ENCODE assay signal across 8 cellular contexts in genomic region chr19:18636969-18637629, GRCh38. TPM values are rescaled to one million over a fixed set of nuclear protein-coding genes. Genes with fewer than 3 reads are reported as not detected.
DNase-seq lines count a peak whose midpoint lies in the region; ATAC-seq, FAIRE-seq and TF ChIP-seq lines count a peak whose summit lies in the region.

A gene with protein sequence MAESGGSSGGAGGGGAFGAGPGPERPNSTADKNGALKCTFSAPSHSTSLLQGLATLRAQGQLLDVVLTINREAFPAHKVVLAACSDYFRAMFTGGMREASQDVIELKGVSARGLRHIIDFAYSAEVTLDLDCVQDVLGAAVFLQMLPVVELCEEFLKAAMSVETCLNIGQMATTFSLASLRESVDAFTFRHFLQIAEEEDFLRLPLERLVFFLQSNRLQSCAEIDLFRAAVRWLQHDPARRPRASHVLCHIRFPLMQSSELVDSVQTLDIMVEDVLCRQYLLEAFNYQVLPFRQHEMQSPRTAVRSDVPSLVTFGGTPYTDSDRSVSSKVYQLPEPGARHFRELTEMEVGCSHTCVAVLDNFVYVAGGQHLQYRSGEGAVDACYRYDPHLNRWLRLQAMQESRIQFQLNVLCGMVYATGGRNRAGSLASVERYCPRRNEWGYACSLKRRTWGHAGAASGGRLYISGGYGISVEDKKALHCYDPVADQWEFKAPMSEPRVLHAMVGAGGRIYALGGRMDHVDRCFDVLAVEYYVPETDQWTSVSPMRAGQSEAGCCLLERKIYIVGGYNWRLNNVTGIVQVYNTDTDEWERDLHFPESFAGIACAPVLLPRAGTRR (plus strand): TSS chr19:18637028. CDS start chr19:18637055, 27 bp downstream.

- H2AFZ ChIP-seq in fibroblast of lung (ENCODE audit: low read length) = peak within 1 kb of the TSS; percentile 89

- no peak for ATAC-seq in GM21717 (IDR thresholded peaks at IDR 0.05; ENCODE audit: unreplicated experiment)

- no peaks in the 10 kb centered on the region for H3K79me2 ChIP-seq in fibroblast of lung (ENCODE audit: control insufficient read depth, insufficient read depth, low read length)

- FAIRE-seq in GM12892 (lab: Jason Lieb, UNC) = no peak

- H3K4me2 ChIP-seq in fibroblast of lung (ENCODE audit: extremely low read depth, insufficient read depth, low read length) = peak within 1 kb of the TSS; percentile 87

- no peak within 1 kb of the TSS for H3K27ac ChIP-seq in SJCRH30
- H3K27ac ChIP-seq in fibroblast of lung (ENCODE audit: insufficient read depth, low read length) = peak within 1 kb of the TSS; percentile 74

- TF ChIP-seq CTCF in fibroblast of lung (conservative IDR thresholded peaks at IDR 0.05 in 1 of 2, IDR thresholded peaks at IDR 0.05 in 1 of 2; ENCODE audit: low read depth in 1 of 2, low read length in 2 of 2) (no peak), GM10266 (IDR thresholded peaks at IDR 0.05; ENCODE audit: control insufficient read depth, insufficient read depth, low read depth, missing control alignments) (no peak)

- H3K9ac ChIP-seq in fibroblast of lung (ENCODE audit: insufficient read depth, low read length) = peak within 1 kb of the TSS; percentile 84

- DNase-seq in GM12892 (ENCODE audit: insufficient read length) (peak; percentile 89), SJCRH30 (no peak), fibroblast of lung (ENCODE audit: low read depth in 2 of 2) (no peak), renal cortical epithelial cell (ENCODE audit: low read depth) (no peak), GM10266 (ENCODE audit: extremely low spot score) (no peak), LoVo (ENCODE audit: low spot score) (no peak), SKM-1 treated with dmso at 0.1 percent for 144 hours (lab: John Stamatoyannopoulos, UW; ENCODE audit: unreplicated experiment) (no peak)

- H3K36me3 ChIP-seq in SJCRH30 = no peaks in the 10 kb centered on the region
- H3K36me3 ChIP-seq in fibroblast of lung (ENCODE audit: control insufficient read depth, insufficient read depth, low read length) = no peaks in the 10 kb centered on the region

- H3K4me3 ChIP-seq in SJCRH30 (peak within 1 kb of the TSS; percentile 59), fibroblast of lung (replicated peaks in 1 of 4; ENCODE audit: control extremely low read depth in 1 of 4, insufficient read depth in 1 of 4, low read depth in 3 of 4, low read length in 4 of 4) (peak within 1 kb of the TSS; percentile 68 to 93 (median 90))

- H3K27me3 ChIP-seq in SJCRH30 (0 out of 2 replicates have a peak, but pooled peaks cover 10% of the 10 kb centered on the region), fibroblast of lung (ENCODE audit: control insufficient read depth, insufficient read depth, low read length) (no peaks in the 10 kb centered on the region)

- H3K9me3 ChIP-seq in SJCRH30 (replicated peaks) (no peaks in the 10 kb centered on the region), fibroblast of lung (ENCODE audit: control insufficient read depth, insufficient read depth, low read depth, low read length) (no peaks in the 10 kb centered on the region)

- peak; percentile 61; the same call in 1 of the 2 replicates for TF ChIP-seq POLR2A in GM12892 (IDR thresholded peaks at IDR 0.05; ENCODE audit: low read depth, low read length)

- no peaks in the 10 kb centered on the region for H4K20me1 ChIP-seq in fibroblast of lung (ENCODE audit: control insufficient read depth, extremely low read depth, insufficient read depth, low read length)

- no peaks in the 10 kb centered on the region for H3K4me1 ChIP-seq in SJCRH30
- H3K4me1 ChIP-seq in fibroblast of lung (ENCODE audit: control insufficient read depth, extremely low read depth, insufficient read depth, low read length) = peaks cover 6% of the 10 kb centered on the region

RNA-seq across cellular contexts. Expression of the gene that starts here (rescaled TPM):
- 1.5 TPM for polyA plus RNA-seq in GM12892 (2012; ENCODE audit: missing spikeins)
- 0.87 and 1.1 TPM in 2 replicates for total RNA-seq in SJCRH30 (2014; rRNA removed; shearing (Covaris generic))
- total RNA-seq in fibroblast of lung (2.8 and 3.5 TPM in 2 replicates), renal cortical epithelial cell (2.3 and 13.9 TPM in 2 replicates)
- 1.4 and 1.9 TPM in 2 replicates for polyA plus RNA-seq in fibroblast of lung
- polyA plus RNA-seq in fibroblast of lung (2012) = 1.8 and 4.0 TPM in 2 replicates
- 2.7 and 5.1 TPM in 2 replicates for polyA minus RNA-seq in fibroblast of lung (ENCODE audit: low replicate concordance)
